8 cellular contexts compared by ENCODE assay signal in genomic region chr4:25031077-25031606, GRCh38. TPM values are rescaled to one million over a fixed set of nuclear protein-coding genes. Genes with fewer than 3 reads are reported as not detected.
DNase-seq lines count a peak whose midpoint lies in the region; ATAC-seq, FAIRE-seq and TF ChIP-seq lines count a peak whose summit lies in the region.

No MANE protein-coding gene starts in this region.

- no peak overlapping the region for H2BK5ac ChIP-seq in mesenchymal stem cell (ENCODE audit: low read depth, low read length, poor library complexity, severe bottlenecking)

- H3K4me1 ChIP-seq in A549 (peaks cover 3% of the 10 kb centered on the region; the same call in 1 of the 3 replicates), HUES48 (ENCODE audit: control insufficient read depth, insufficient read depth, low read length) (peaks cover 17% of the 10 kb centered on the region), mesenchymal stem cell (ENCODE audit: control insufficient read depth, insufficient read depth, low read depth, low read length) (peaks cover 8% of the 10 kb centered on the region)

- no peak overlapping the region for H2BK15ac ChIP-seq in mesenchymal stem cell (ENCODE audit: low read depth, poor library complexity, severe bottlenecking)

- no peaks in the 10 kb centered on the region for H3K9me3 ChIP-seq in A549
- H3K9me3 ChIP-seq in HUES48 (ENCODE audit: control insufficient read depth, insufficient read depth, low read length): no peaks in the 10 kb centered on the region
- H3K9me3 ChIP-seq in mesenchymal stem cell (ENCODE audit: control insufficient read depth, low read length): no peaks in the 10 kb centered on the region

- no peak overlapping the region for H2AFZ ChIP-seq in mesenchymal stem cell (ENCODE audit: low read depth, low read length)

- FAIRE-seq in A549 (lab: Jason Lieb, UNC): no peak

- no peak overlapping the region for H4K91ac ChIP-seq in mesenchymal stem cell (ENCODE audit: low read length)

- H3K27me3 ChIP-seq in HUES48 (ENCODE audit: control insufficient read depth, insufficient read depth, low read length) (peaks cover 46% of the 10 kb centered on the region), mesenchymal stem cell (ENCODE audit: control insufficient read depth in 1 of 2, insufficient read depth in 1 of 2, low read length in 2 of 2) (peaks cover 20 to 76% of the 10 kb centered on the region in 2 experiments)

- H3K9ac ChIP-seq in HUES48 (ENCODE audit: low read depth, low read length): no peak overlapping the region
- H3K9ac ChIP-seq in mesenchymal stem cell (ENCODE audit: low read length): peak overlapping the region; percentile 71

- TF ChIP-seq POLR2A in A549 (IDR thresholded peaks at IDR 0.05; ENCODE audit: low read length): no peak

- no peak for TF ChIP-seq RAD21 in A549 (conservative IDR thresholded peaks at IDR 0.05 in 1 of 2, IDR thresholded peaks at IDR 0.05 in 1 of 2)

- H3K79me1 ChIP-seq in mesenchymal stem cell (replicated peaks; ENCODE audit: low read length, poor library complexity, severe bottlenecking): no peaks in the 10 kb centered on the region

- H3K36me3 ChIP-seq in HUES48 (ENCODE audit: control insufficient read depth, insufficient read depth, low read length): no peaks in the 10 kb centered on the region
- H3K36me3 ChIP-seq in mesenchymal stem cell (ENCODE audit: control insufficient read depth in 1 of 2, insufficient read depth in 2 of 2, low read depth in 1 of 2, low read length in 2 of 2): no peaks in the 10 kb centered on the region

- TF ChIP-seq CTCF in A549 (IDR thresholded peaks at IDR 0.05) (no peak), choroid plexus epithelial cell (conservative IDR thresholded peaks at IDR 0.05; ENCODE audit: low read depth, low read length) (no peak), RWPE1 (conservative IDR thresholded peaks at IDR 0.05; ENCODE audit: low read depth) (no peak)

- no peak overlapping the region for H4K8ac ChIP-seq in mesenchymal stem cell (ENCODE audit: low read length)

- H2BK120ac ChIP-seq in mesenchymal stem cell (ENCODE audit: low read depth, low read length): no peak overlapping the region

- no peak for TF ChIP-seq EP300 in A549 (IDR thresholded peaks at IDR 0.05)

- CTCF ChIA-PET in A549 (lab: Yijun Ruan, JAX): interaction anchor here (1.3 to 2.3 kb wide), 2 partner anchors 51 to 114 kb away, joined by 3 to 8 read pairs; no protein-coding TSS in a partner anchor
- CTCF ChIA-PET in RWPE1 (lab: Yijun Ruan, JAX): no interaction called here

- ATAC-seq in A549: peak; percentile 55 to 73; a peak in 4 of 6 replicates
- ATAC-seq in GM19324 (IDR thresholded peaks at IDR 0.05; ENCODE audit: low FRiP score, unreplicated experiment): no peak
- no peak for ATAC-seq in GM18907 (IDR thresholded peaks at IDR 0.05; ENCODE audit: unreplicated experiment)

- H3K14ac ChIP-seq in mesenchymal stem cell (ENCODE audit: low read length in 2 of 2): no peak overlapping the region

- peak overlapping the region; percentile 61 for H3K4me3 ChIP-seq in A549
- peak overlapping the region; percentile 69 for H3K4me3 ChIP-seq in HUES48 (ENCODE audit: low read depth, low read length)
- H3K4me3 ChIP-seq in choroid plexus epithelial cell (ENCODE audit: low read depth, low read length): peak overlapping the region; percentile 20
- peak overlapping the region; percentile 56 to 72 for H3K4me3 ChIP-seq in mesenchymal stem cell (ENCODE audit: insufficient read depth in 1 of 2, low read depth in 1 of 2, low read length in 2 of 2)

- WGBS in A549 (ENCODE audit: missing lambda C conversion rate): 27% methylated on average over 6 of the region's 25 CpGs
- under 1% methylated on average over 12 of the region's 25 CpGs for WGBS in mesenchymal stem cell

- no peak overlapping the region for H3K18ac ChIP-seq in mesenchymal stem cell (ENCODE audit: low read depth in 1 of 2, low read length in 2 of 2)

- DNase-seq in A549 (ENCODE audit: low read depth in 1 of 2, low spot score in 1 of 2) (peak in 1 of 2 experiments; percentile 8), choroid plexus epithelial cell (ENCODE audit: low read depth) (peak; percentile 25), mesenchymal stem cell (peak; percentile 34), RWPE1 (ENCODE audit: low spot score) (no peak), SKM-1 treated with dmso at 0.1 percent for 144 hours (lab: John Stamatoyannopoulos, UW; ENCODE audit: unreplicated experiment) (no peak)

- no peak overlapping the region for H2AK5ac ChIP-seq in mesenchymal stem cell (ENCODE audit: low read length, severe bottlenecking)

- peak overlapping the region in 1 of 2 experiments; percentile 78; a peak in 3 of 6 replicates for H3K27ac ChIP-seq in A549
- no peak overlapping the region for H3K27ac ChIP-seq in HUES48 (ENCODE audit: low read depth, low read length)
- no peak overlapping the region for H3K27ac ChIP-seq in mesenchymal stem cell (ENCODE audit: low read length, poor library complexity, severe bottlenecking)
- H3K27ac ChIP-seq in RWPE1: no peak overlapping the region

- peak overlapping the region; percentile 99 for H3K4me2 ChIP-seq in A549
- H3K4me2 ChIP-seq in mesenchymal stem cell (ENCODE audit: low read length, poor library complexity, severe bottlenecking): peak overlapping the region; percentile 91

- H3K23ac ChIP-seq in mesenchymal stem cell (ENCODE audit: low read length in 2 of 2): no peak overlapping the region

- no peak overlapping the region for H2BK12ac ChIP-seq in mesenchymal stem cell (ENCODE audit: low read length in 2 of 2)

- POLR2A ChIA-PET in A549 (lab: Yijun Ruan, JAX) (no interaction called here), RWPE1 (lab: Yijun Ruan, JAX; ENCODE audit: low non-redundant PET) (no interaction called here)

- no peak overlapping the region for H3K4ac ChIP-seq in mesenchymal stem cell (ENCODE audit: low read depth in 1 of 2, low read length in 2 of 2)

TF ChIP-seq in A549, 52 proteins besides CTCF, POLR2A, EP300 and RAD21 (continues in another document):
- TF ChIP-seq FOXS1 (CRISPR knock-in tag; IDR thresholded peaks at IDR 0.05) (no peak), GATA3 (IDR thresholded peaks at IDR 0.05; ENCODE audit: borderline replicate concordance) (no peak), SREBF2 (IDR thresholded peaks at IDR 0.05) (no peak), E2F6 (IDR thresholded peaks at IDR 0.05; ENCODE audit: borderline replicate concordance, low read depth) (no peak), USF2 (IDR thresholded peaks at IDR 0.05) (no peak), ZFP36 (IDR thresholded peaks at IDR 0.05; ENCODE audit: borderline replicate concordance, partially characterized antibody) (no peak), NPAS2 (CRISPR knock-in tag; IDR thresholded peaks at IDR 0.05; ENCODE audit: borderline replicate concordance) (no peak), EHF (CRISPR knock-in tag; IDR thresholded peaks at IDR 0.05) (no peak), ATOH8 (CRISPR knock-in tag; IDR thresholded peaks at IDR 0.05; ENCODE audit: low read depth) (no peak), NFE2L2 (conservative IDR thresholded peaks at IDR 0.05; ENCODE audit: low read length) (no peak), CBX8 (IDR thresholded peaks at IDR 0.05) (no peak), HOXB13 (CRISPR knock-in tag; IDR thresholded peaks at IDR 0.05; ENCODE audit: low read depth) (no peak), ELK1 (IDR thresholded peaks at IDR 0.05; ENCODE audit: low read depth, low read length) (no peak), RARB (CRISPR knock-in tag; IDR thresholded peaks at IDR 0.05) (no peak), HEYL (CRISPR knock-in tag; IDR thresholded peaks at IDR 0.05) (no peak), RNF2 (IDR thresholded peaks at IDR 0.05; ENCODE audit: borderline replicate concordance, low read depth) (no peak)

RNA-seq across cellular contexts. Expression of gene LGI2, which starts 0.4 kb away (rescaled TPM):
- polyA plus RNA-seq in A549 (2011; rRNA removed) (0.09 and 0.14 TPM in 2 replicates), A549 (2017; fragmentation: RNase III; extraction: RNeasy Plus Mini Kit Qiagen cat#74134 plus additional on column Dnase treatment) (0.05 to 0.16 TPM (median 0.07 TPM) in 3 replicates)
- 0.06 and 0.12 TPM in 2 replicates for polyA plus RNA-seq in A549 (2012; cell fraction: cytosol; rRNA removed)
- 0.06 and 0.08 TPM in 2 replicates for polyA plus RNA-seq in A549 (2012; cell fraction: nucleus; rRNA removed)
- polyA minus RNA-seq in A549 (2011; rRNA and poly(A)+ RNA removed): not detected in 2 replicates
- polyA plus RNA-seq in mesenchymal stem cell (2013, experiment 1 of 2): 0.03 TPM
- 0.04 TPM for polyA plus RNA-seq in mesenchymal stem cell (2013, experiment 2 of 2)

Comparison
In these comparisons a context has a peak if more than half of its experiments do, and no peak if none do; other contexts are left out.
1. ATAC-seq: peak in A549 (2 of 2); none in GM19324 (single experiment) and GM18907 (single experiment).
2. DNase-seq: peak in choroid plexus epithelial cell (single experiment) and mesenchymal stem cell (single experiment); none in RWPE1 (single experiment) and SKM-1 treated with dmso at 0.1 percent for 144 hours (single experiment).
3. Peak in every context shown above with its lines, with median percentiles within 50 percentile points of each other: H3K4me3 ChIP-seq.